In the genomic region with DNA sequence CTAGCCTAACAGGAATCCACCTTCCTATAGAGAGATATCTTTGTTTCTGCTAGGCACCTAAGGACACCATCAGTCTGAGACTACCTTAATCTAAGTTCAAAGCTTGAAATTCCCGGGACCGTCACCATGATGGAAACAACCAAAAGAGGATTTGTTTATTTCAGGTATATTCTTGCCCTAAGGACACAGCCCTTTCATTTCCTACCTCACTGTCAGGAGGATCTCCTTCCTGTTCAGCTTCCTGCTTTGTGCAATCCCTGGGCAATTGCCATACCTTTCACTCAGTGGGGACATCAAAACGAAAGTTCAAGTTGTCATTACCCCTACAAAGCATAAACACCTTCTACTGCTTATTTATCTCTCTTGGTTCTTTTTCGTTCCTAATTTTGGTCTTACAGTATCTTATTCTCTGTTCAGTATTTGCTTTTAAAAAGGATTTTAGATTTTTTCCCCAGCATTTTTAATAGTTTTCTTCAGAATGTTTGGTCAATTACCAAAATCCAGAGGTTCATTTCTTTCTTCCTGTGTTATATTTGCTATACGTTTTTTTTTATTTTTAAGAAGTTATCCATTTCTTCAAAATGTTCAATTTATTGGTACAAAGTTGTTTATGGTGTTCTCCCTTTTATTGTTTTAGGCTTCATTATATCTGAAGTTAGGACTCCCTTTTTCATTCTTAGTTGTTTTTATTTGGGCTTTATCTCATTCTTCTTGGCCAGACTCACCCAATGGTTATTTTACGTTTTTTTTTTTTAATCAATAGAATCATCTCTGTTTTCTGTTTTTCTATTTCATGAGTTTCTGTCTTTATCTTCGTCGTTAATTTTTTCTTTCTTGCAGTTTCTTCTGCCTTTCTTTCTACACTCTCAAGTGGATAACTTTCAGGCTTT, we compare ENCODE assay signal across 1 cellular context.
TF ChIP-seq lines count a peak whose summit lies in the region.

No MANE protein-coding gene starts in this region.

TF ChIP-seq in GM12878, 131 proteins besides CTCF, POLR2A, EP300 and RAD21 (continued from another document):
- TF ChIP-seq, protein P1, sequence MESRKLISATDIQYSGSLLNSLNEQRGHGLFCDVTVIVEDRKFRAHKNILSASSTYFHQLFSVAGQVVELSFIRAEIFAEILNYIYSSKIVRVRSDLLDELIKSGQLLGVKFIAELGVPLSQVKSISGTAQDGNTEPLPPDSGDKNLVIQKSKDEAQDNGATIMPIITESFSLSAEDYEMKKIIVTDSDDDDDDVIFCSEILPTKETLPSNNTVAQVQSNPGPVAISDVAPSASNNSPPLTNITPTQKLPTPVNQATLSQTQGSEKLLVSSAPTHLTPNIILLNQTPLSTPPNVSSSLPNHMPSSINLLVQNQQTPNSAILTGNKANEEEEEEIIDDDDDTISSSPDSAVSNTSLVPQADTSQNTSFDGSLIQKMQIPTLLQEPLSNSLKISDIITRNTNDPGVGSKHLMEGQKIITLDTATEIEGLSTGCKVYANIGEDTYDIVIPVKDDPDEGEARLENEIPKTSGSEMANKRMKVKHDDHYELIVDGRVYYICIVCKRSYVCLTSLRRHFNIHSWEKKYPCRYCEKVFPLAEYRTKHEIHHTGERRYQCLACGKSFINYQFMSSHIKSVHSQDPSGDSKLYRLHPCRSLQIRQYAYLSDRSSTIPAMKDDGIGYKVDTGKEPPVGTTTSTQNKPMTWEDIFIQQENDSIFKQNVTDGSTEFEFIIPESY (IDR thresholded peaks at IDR 0.05): no peak
